ENCODE assay signal across 9 cellular contexts in genomic region chr5:142888469-142889085, GRCh38.
DNase-seq lines count a peak whose midpoint lies in the region; ATAC-seq and FAIRE-seq lines count a peak whose summit lies in the region.
"Had no signal": no experiment of that assay in that cellular context is flagged by ENCODE, and none has a peak within 500 bp of the region (broad histone marks: within the 10 kb centered on the region; RNA-seq: fewer than 3 reads in every experiment).

No MANE protein-coding gene starts in this region.

- no peak overlapping the region for H3K4me3 ChIP-seq in mesendoderm (ENCODE audit: low read length)
- H3K4me3 ChIP-seq: SK-N-MC had no signal

- no peak overlapping the region for H3K56ac ChIP-seq in mesendoderm (ENCODE audit: low read length)

- no peak overlapping the region for H3K4me2 ChIP-seq in mesendoderm (ENCODE audit: low read length)

- peaks cover 4% of the 10 kb centered on the region for H3K4me1 ChIP-seq in mesendoderm (ENCODE audit: control insufficient read depth, low read depth, low read length)

- no peak overlapping the region for H4K8ac ChIP-seq in mesendoderm (ENCODE audit: low read depth, low read length)

- no peak overlapping the region for H3K27ac ChIP-seq in mesendoderm (ENCODE audit: low read depth, low read length)
- H3K27ac ChIP-seq: SK-N-MC had no signal

- H3K79me2 ChIP-seq in mesendoderm (ENCODE audit: control insufficient read depth, insufficient read depth, low read length) = no peaks in the 10 kb centered on the region

- H2AK5ac ChIP-seq in mesendoderm (ENCODE audit: low read length) = no peak overlapping the region

- FAIRE-seq in RCC 7860 (lab: Jason Lieb, UNC) (peak; percentile 65), endometrium (lab: Jason Lieb, UNC) (peak; percentile 70)

- no peak overlapping the region for H3K23ac ChIP-seq in mesendoderm (ENCODE audit: low read length)

- H3K18ac ChIP-seq in mesendoderm (ENCODE audit: low read length) = no peak overlapping the region

- H2BK15ac ChIP-seq in mesendoderm (replicated peaks; ENCODE audit: low read depth) = no peak overlapping the region

- ATAC-seq in HG02840 (IDR thresholded peaks at IDR 0.05; ENCODE audit: low FRiP score, unreplicated experiment) = no peak
- no peak for ATAC-seq in GM19324 (IDR thresholded peaks at IDR 0.05; ENCODE audit: low FRiP score, unreplicated experiment)

- WGBS in mesendoderm (ENCODE audit: extremely low coverage, insufficient coverage, low lambda C conversion rate) = no CpG with 5 or more reads among the region's 9 CpGs

- no peaks in the 10 kb centered on the region for H3K27me3 ChIP-seq in mesendoderm (ENCODE audit: insufficient read depth, low read length, poor library complexity)

- H3K79me1 ChIP-seq in mesendoderm (ENCODE audit: low read length) = no peaks in the 10 kb centered on the region

- H4K5ac ChIP-seq in mesendoderm (ENCODE audit: low read length) = no peak overlapping the region

- DNase-seq in DMS114 treated with DMSO at 0.1 percent for 48 hours (lab: John Stamatoyannopoulos, UW; ENCODE audit: unreplicated experiment) = peak; percentile 62
- peak; percentile 80 for DNase-seq in HT-29 (ENCODE audit: low spot score)
- DNase-seq in RCC 7860 (ENCODE audit: low spot score) = peak; percentile 33
- DNase-seq in mesendoderm = peak; percentile 71
- DNase-seq in activated CD4-positive, CD25-positive, alpha-beta regulatory T cell treated with anti-CD3 and anti-CD28 coated beads, Interleukin-2, amount 50 U/mL, for 72 hours = no peak

- H2BK120ac ChIP-seq in mesendoderm (ENCODE audit: low read depth, low read length) = no peak overlapping the region

- no peak overlapping the region for H3K4ac ChIP-seq in mesendoderm (ENCODE audit: low read depth, low read length)

- no peak overlapping the region for H2BK5ac ChIP-seq in mesendoderm (ENCODE audit: low read length)

- H3K9ac ChIP-seq in mesendoderm (ENCODE audit: low read length) = no peak overlapping the region

- H3K36me3 ChIP-seq in mesendoderm (ENCODE audit: control insufficient read depth, insufficient read depth, low read length) = no peaks in the 10 kb centered on the region
